ENCODE assay signal across 22 cellular contexts in the genomic region with DNA sequence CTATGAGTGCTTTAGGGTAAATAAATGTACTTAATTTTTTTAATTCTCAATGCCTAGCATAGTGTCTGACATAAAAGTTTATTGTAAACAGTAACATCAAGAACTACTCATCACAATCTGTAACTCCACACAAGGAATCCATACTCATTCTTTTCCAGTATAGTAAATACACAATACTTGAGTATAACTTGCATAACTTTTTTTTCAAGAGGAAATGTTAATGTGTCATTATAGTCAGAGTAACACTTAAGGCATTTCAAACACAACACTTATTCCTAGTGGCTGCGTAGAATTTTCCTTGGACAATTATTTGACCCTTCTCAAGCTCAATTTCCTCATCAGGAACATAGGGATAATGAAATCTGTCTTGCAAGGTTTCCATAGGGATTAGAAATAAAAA.
"Had no signal": no experiment of that assay in that cellular context is flagged by ENCODE, and none has a peak within 500 bp of the region (broad histone marks: within the 10 kb centered on the region; RNA-seq: fewer than 3 reads in every experiment).

No MANE protein-coding gene starts in this region.

- DNase-seq: activated CD4-positive, alpha-beta T cell treated with anti-CD3 and anti-CD28 coated beads for 4 hours; activated CD4-positive, alpha-beta T cell treated with anti-CD3 and anti-CD28 coated beads, Interleukin-2, amount 50 U/mL, for 48 hours; activated CD4-positive, CD25-positive, alpha-beta regulatory T cell; activated effector memory CD4-positive, alpha-beta T cell treated with anti-CD3 and anti-CD28 coated beads, Interleukin-2, amount 50 U/mL, for 16 hours; activated naive CD4-positive, alpha-beta T cell treated with anti-CD3 and anti-CD28 coated beads, Interleukin-2, amount 10 ng/mL, durations not matched to agents 7 days and 5 days; amygdala; effector CD8-positive, alpha-beta T cell; head of caudate nucleus; kidney; lower lobe of right lung; naive B cell; occipital lobe; posterior cingulate gyrus; retina; sigmoid colon; stimulated activated CD4-positive, alpha-beta T cell treated with anti-CD3 and anti-CD28 coated beads, Interleukin-2, amount 100 ng/mL, for 48 hours; stimulated activated naive CD4-positive, alpha-beta T cell; T-helper 17 cell had no signal

- ATAC-seq: gastroesophageal sphincter, lower lobe of right lung, T-helper 17 cell had no signal

- H3K27ac ChIP-seq: cardiac muscle cell, gastroesophageal sphincter, lower lobe of right lung, sigmoid colon, thoracic aorta, vagina had no signal

- H3K4me3 ChIP-seq: cardiac muscle cell, gastroesophageal sphincter, lower lobe of right lung, sigmoid colon, thoracic aorta, vagina had no signal
